In genomic region chr1:16559688-16560087, GRCh38 we compare ENCODE assay signal across 2 cellular contexts. TPM values are rescaled to one million over a fixed set of nuclear protein-coding genes. Genes with fewer than 3 reads are reported as not detected.
"Had no signal": no experiment of that assay in that cellular context is flagged by ENCODE, and none has a peak within 500 bp of the region (broad histone marks: within the 10 kb centered on the region; RNA-seq: fewer than 3 reads in every experiment).

No MANE protein-coding gene starts in this region.

RNA-seq across cellular contexts. Expression of gene RNU1-1, which starts 45.6 kb away (rescaled TPM):
- total RNA-seq: GM23248, H4 had no signal
- polyA plus RNA-seq: GM23248 had no signal
